In the genomic region with DNA sequence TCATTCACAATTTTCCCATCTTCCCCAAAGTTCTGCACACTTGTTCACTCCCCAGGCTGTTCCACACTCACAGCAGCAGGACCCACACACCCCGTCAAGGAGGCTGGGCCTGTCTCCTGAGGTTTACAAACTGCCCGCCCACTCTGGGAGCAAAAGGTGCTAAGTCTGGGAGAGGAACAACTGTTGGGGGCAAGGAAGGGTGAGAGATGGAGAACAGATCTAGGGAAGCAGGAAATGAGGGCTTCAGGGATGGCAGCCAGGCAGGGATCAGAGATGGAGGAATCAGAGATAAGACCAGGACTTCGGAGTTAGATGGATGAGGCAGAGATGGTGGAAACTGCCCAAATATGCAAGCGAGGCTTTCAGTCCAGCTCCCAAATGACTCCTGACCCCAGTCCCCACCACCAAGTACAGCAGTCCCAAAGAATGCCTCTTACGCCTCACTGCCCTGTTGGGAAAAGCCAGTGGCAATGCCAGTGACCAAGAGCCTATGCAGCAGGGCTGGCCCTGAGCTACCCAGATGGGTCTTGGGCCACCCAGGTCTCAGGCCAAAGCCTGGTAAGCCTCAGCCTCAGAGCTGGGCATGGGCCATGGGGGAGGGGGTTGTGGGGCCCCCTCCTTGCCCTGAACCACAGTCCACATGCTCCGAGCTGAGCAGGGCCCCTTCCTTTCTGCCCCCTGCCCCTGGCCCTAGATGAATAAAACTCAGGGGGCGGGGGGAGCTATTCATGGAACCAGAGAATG, we compare ENCODE assay signal across 1 cellular context.
TF ChIP-seq lines count a peak whose summit lies in the region.

No MANE protein-coding gene starts in this region.

TF ChIP-seq in GM23338, 12 proteins besides CTCF, POLR2A, EP300 and RAD21 (continued from another document):
- TF ChIP-seq, protein P1, sequence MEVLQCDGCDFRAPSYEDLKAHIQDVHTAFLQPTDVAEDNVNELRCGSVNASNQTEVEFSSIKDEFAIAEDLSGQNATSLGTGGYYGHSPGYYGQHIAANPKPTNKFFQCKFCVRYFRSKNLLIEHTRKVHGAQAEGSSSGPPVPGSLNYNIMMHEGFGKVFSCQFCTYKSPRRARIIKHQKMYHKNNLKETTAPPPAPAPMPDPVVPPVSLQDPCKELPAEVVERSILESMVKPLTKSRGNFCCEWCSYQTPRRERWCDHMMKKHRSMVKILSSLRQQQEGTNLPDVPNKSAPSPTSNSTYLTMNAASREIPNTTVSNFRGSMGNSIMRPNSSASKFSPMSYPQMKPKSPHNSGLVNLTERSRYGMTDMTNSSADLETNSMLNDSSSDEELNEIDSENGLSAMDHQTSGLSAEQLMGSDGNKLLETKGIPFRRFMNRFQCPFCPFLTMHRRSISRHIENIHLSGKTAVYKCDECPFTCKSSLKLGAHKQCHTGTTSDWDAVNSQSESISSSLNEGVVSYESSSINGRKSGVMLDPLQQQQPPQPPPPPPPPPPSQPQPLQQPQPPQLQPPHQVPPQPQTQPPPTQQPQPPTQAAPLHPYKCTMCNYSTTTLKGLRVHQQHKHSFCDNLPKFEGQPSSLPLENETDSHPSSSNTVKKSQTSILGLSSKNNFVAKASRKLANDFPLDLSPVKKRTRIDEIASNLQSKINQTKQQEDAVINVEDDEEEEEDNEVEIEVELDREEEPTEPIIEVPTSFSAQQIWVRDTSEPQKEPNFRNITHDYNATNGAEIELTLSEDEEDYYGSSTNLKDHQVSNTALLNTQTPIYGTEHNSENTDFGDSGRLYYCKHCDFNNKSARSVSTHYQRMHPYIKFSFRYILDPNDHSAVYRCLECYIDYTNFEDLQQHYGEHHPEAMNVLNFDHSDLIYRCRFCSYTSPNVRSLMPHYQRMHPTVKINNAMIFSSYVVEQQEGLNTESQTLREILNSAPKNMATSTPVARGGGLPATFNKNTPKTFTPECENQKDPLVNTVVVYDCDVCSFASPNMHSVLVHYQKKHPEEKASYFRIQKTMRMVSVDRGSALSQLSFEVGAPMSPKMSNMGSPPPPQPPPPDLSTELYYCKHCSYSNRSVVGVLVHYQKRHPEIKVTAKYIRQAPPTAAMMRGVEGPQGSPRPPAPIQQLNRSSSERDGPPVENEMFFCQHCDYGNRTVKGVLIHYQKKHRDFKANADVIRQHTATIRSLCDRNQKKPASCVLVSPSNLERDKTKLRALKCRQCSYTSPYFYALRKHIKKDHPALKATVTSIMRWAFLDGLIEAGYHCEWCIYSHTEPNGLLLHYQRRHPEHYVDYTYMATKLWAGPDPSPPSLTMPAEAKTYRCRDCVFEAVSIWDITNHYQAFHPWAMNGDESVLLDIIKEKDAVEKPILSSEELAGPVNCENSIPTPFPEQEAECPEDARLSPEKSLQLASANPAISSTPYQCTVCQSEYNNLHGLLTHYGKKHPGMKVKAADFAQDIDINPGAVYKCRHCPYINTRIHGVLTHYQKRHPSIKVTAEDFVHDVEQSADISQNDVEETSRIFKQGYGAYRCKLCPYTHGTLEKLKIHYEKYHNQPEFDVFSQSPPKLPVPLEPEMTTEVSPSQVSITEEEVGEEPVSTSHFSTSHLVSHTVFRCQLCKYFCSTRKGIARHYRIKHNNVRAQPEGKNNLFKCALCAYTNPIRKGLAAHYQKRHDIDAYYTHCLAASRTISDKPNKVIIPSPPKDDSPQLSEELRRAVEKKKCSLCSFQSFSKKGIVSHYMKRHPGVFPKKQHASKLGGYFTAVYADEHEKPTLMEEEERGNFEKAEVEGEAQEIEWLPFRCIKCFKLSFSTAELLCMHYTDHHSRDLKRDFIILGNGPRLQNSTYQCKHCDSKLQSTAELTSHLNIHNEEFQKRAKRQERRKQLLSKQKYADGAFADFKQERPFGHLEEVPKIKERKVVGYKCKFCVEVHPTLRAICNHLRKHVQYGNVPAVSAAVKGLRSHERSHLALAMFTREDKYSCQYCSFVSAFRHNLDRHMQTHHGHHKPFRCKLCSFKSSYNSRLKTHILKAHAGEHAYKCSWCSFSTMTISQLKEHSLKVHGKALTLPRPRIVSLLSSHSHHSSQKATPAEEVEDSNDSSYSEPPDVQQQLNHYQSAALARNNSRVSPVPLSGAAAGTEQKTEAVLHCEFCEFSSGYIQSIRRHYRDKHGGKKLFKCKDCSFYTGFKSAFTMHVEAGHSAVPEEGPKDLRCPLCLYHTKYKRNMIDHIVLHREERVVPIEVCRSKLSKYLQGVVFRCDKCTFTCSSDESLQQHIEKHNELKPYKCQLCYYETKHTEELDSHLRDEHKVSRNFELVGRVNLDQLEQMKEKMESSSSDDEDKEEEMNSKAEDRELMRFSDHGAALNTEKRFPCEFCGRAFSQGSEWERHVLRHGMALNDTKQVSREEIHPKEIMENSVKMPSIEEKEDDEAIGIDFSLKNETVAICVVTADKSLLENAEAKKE (CRISPR knock-in tag; IDR thresholded peaks at IDR 0.05), result no peak
- TF ChIP-seq ZNF331 (CRISPR knock-in tag; IDR thresholded peaks at IDR 0.05; ENCODE audit: low read depth) (no peak), STAT1 (IDR thresholded peaks at IDR 0.05; ENCODE audit: unreplicated experiment) (no peak), JUNB (IDR thresholded peaks at IDR 0.05; ENCODE audit: unreplicated experiment) (no peak), EZH2phosphoT487 (IDR thresholded peaks at IDR 0.05; ENCODE audit: unreplicated experiment) (no peak), CREB1 (CRISPR knock-in tag; IDR thresholded peaks at IDR 0.05; ENCODE audit: low read depth) (no peak), NANOG (IDR thresholded peaks at IDR 0.05; ENCODE audit: borderline replicate concordance) (no peak)
- TF ChIP-seq, protein P2, sequence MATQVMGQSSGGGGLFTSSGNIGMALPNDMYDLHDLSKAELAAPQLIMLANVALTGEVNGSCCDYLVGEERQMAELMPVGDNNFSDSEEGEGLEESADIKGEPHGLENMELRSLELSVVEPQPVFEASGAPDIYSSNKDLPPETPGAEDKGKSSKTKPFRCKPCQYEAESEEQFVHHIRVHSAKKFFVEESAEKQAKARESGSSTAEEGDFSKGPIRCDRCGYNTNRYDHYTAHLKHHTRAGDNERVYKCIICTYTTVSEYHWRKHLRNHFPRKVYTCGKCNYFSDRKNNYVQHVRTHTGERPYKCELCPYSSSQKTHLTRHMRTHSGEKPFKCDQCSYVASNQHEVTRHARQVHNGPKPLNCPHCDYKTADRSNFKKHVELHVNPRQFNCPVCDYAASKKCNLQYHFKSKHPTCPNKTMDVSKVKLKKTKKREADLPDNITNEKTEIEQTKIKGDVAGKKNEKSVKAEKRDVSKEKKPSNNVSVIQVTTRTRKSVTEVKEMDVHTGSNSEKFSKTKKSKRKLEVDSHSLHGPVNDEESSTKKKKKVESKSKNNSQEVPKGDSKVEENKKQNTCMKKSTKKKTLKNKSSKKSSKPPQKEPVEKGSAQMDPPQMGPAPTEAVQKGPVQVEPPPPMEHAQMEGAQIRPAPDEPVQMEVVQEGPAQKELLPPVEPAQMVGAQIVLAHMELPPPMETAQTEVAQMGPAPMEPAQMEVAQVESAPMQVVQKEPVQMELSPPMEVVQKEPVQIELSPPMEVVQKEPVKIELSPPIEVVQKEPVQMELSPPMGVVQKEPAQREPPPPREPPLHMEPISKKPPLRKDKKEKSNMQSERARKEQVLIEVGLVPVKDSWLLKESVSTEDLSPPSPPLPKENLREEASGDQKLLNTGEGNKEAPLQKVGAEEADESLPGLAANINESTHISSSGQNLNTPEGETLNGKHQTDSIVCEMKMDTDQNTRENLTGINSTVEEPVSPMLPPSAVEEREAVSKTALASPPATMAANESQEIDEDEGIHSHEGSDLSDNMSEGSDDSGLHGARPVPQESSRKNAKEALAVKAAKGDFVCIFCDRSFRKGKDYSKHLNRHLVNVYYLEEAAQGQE (IDR thresholded peaks at IDR 0.05; ENCODE audit: unreplicated experiment), result no peak
